ENCODE assay signal across 24 cellular contexts in genomic region chr9:121776009-121776738, GRCh38.
DNase-seq lines count a peak whose midpoint lies in the region; ATAC-seq and TF ChIP-seq lines count a peak whose summit lies in the region.
"Had no signal": no experiment of that assay in that cellular context is flagged by ENCODE, and none has a peak within 500 bp of the region (broad histone marks: within the 10 kb centered on the region; RNA-seq: fewer than 3 reads in every experiment).

No MANE protein-coding gene starts in this region.

- TF ChIP-seq CTCF in heart left ventricle (IDR thresholded peaks at IDR 0.05) = no peak

- H3K4me1 ChIP-seq in heart left ventricle = peaks cover 0 to 75% (median 29%) of the 10 kb centered on the region in 12 donors
- H3K4me1 ChIP-seq: Peyer's patch, SJCRH30 had no signal

- H3K27ac ChIP-seq in heart left ventricle = peak overlapping the region in 1 of 12 donors; percentile 28
- H3K27ac ChIP-seq in layer of hippocampus (ENCODE audit: low read depth, low read length) = peak overlapping the region; percentile 30
- H3K27ac ChIP-seq: neutrophil, Peyer's patch, psoas muscle, SJCRH30, upper lobe of right lung had no signal

- WGBS in heart left ventricle, 4 donors = 95 to 97% (median 96%) methylated on average over 18 to 23 of the region's 23 CpGs

- peaks cover 6 to 86% (median 66%) of the 10 kb centered on the region in 9 donors for H3K36me3 ChIP-seq in heart left ventricle
- H3K36me3 ChIP-seq: neutrophil had no signal

- H3K9me3 ChIP-seq in heart left ventricle = peaks cover 0 to 5% (median 0%) of the 10 kb centered on the region in 12 donors
- H3K9me3 ChIP-seq: neutrophil, Peyer's patch, psoas muscle, SJCRH30, upper lobe of right lung had no signal

- H3K4me3 ChIP-seq in heart left ventricle = no peak overlapping the region
- H3K4me3 ChIP-seq: GM12878, Peyer's patch, psoas muscle, SJCRH30, upper lobe of right lung had no signal

- intact Hi-C loops in heart left ventricle (cut with DNase I) (loop anchor here in 2 of 10 donors (1.0 to 5.0 kb wide), 2 partner anchors 12 to 86 kb away; no protein-coding TSS in a partner anchor), left ventricle myocardium superior (cut with micrococcal nuclease) (no loop called here), posterior vena cava (cut with DNase I) (no loop called here)

- peak in 4 of 5 donors; percentile 6 to 48 (median 18) for DNase-seq in heart left ventricle
- no peak for DNase-seq in left ventricle myocardium superior
- peak; percentile 78 for DNase-seq in posterior vena cava (ENCODE audit: low spot score)
- no peak for DNase-seq in GF-D8 (lab: John Stamatoyannopoulos, UW)
- no peak for DNase-seq in central memory CD4-positive, alpha-beta T cell
- no peak for DNase-seq in NCI-H446 treated with DMSO at 0.1 percent for 48 hours (lab: John Stamatoyannopoulos, UW)
- DNase-seq: activated CD4-positive, alpha-beta T cell treated with anti-CD3 and anti-CD28 coated beads for 4 hours; CD8-positive, alpha-beta memory T cell; EL; hippocampal formation; NCI-H1436 treated with DMSO at 0.1 percent for 48 hours; NCI-H345; NCI-H774; SJCRH30; stimulated activated CD4-positive, alpha-beta T cell treated with anti-CD3 and anti-CD28 coated beads, Interleukin-15, amount 100 ng/mL, for 24 hours; SW 1271; T-helper 9 cell; upper lobe of right lung had no signal

- no peak for TF ChIP-seq POLR2A in heart left ventricle (IDR thresholded peaks at IDR 0.05)

- ATAC-seq in heart left ventricle (no peak), left ventricle myocardium superior (no peak)
- ATAC-seq: GM12878; psoas muscle; stimulated activated effector memory CD8-positive, alpha-beta T cell treated with anti-CD3 and anti-CD28 coated beads, Interleukin-12 subunit alpha, Interleukin-12 subunit beta, amount 100 ng/mL, for 72 hours; upper lobe of right lung had no signal

- H3K27me3 ChIP-seq in heart left ventricle (no peaks in the 10 kb centered on the region), layer of hippocampus (ENCODE audit: control insufficient read depth, insufficient read depth, low read length) (no peaks in the 10 kb centered on the region)
- H3K27me3 ChIP-seq: neutrophil, Peyer's patch, SJCRH30, upper lobe of right lung had no signal

Comparison
In these comparisons a context has a peak if more than half of its experiments do, and no peak if none do; other contexts are left out.
1. DNase-seq: peak in heart left ventricle (4 of 5) and posterior vena cava (single experiment); none in left ventricle myocardium superior (single experiment), GF-D8 (single experiment), central memory CD4-positive, alpha-beta T cell (single experiment) and NCI-H446 treated with DMSO at 0.1 percent for 48 hours (single experiment).